Comparison of ENCODE assay signal across 1 cellular context in genomic region chr16:55480228-55480655, GRCh38.
TF ChIP-seq lines count a peak whose summit lies in the region.

No MANE protein-coding gene starts in this region.

TF ChIP-seq in IMR-90, 13 proteins besides CTCF, POLR2A, EP300 and RAD21 (continued from another document):
- TF ChIP-seq ELK1 (IDR thresholded peaks at IDR 0.05; ENCODE audit: borderline replicate concordance, low read depth, low read length) (no peak), FOS (IDR thresholded peaks at IDR 0.05; ENCODE audit: low read depth, low read length) (no peak), RCOR1 (IDR thresholded peaks at IDR 0.05; ENCODE audit: insufficient replicate concordance, low read length) (no peak)
